8 cellular contexts compared by ENCODE assay signal in the genomic region with DNA sequence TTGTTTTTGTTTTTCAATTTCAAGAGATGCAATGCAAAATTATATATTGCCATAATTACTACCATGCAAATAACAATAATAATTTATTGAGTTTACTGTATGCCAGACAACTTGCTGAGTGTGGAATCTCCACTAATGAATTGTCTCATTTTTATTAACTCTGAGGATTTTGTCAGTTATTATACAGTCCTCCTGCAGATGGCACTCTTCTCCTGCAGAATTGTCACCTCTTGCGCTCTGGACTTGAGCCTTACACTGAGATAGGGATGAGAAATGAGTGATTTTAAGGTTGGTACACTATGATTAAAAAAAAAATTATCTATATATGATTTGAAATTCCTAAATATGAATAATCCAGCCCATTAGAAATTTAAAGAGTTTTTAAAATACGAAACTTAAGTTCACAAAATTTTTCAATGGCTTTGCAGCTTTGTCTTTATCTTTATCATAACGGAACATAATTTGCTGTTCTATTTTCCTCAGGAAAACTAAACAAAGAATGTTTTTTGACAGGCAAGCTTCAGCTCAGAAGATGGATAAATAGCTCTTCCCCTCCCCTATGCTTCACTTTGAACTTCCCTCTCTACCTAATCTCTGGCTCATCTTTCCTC. TPM values are rescaled to one million over a fixed set of nuclear protein-coding genes. Genes with fewer than 3 reads are reported as not detected.
DNase-seq lines count a peak whose midpoint lies in the region; ATAC-seq, FAIRE-seq and TF ChIP-seq lines count a peak whose summit lies in the region.

No MANE protein-coding gene starts in this region.

- TF ChIP-seq CTCF in endodermal cell (conservative IDR thresholded peaks at IDR 0.05) (peak; percentile 92), mucosa of descending colon (IDR thresholded peaks at IDR 0.05) (peak; percentile 47)

- 71 to 93% methylated on average over 2 of the region's 3 CpGs for WGBS in endodermal cell (ENCODE audit: insufficient coverage in 1 of 2, insufficient read length in 1 of 2), 2 experiments

- H3K36me3 Mint-ChIP-seq in T-helper 17 cell (ENCODE audit: low read depth) (peaks cover 5% of the 10 kb centered on the region), endodermal cell (ENCODE audit: low read depth) (no peaks in the 10 kb centered on the region)

- peaks cover 7% of the 10 kb centered on the region for H3K4me1 Mint-ChIP-seq in T-helper 17 cell
- H3K4me1 Mint-ChIP-seq in endodermal cell, result no peaks in the 10 kb centered on the region

- DNase-seq in Right ventricle myocardium inferior (ENCODE audit: missing footprints), result no peak
- no peak for DNase-seq in cardiac septum (ENCODE audit: low spot score)
- DNase-seq in H54 (ENCODE audit: insufficient read length, low spot score), result no peak
- DNase-seq in M059J (ENCODE audit: low read depth), result peak; percentile 38
- no peak for DNase-seq in T-helper 17 cell
- no peak for DNase-seq in endodermal cell
- peak in 1 of 3 donors; percentile 35 for DNase-seq in mucosa of descending colon

- H3K27ac ChIP-seq in endodermal cell (ENCODE audit: low read depth, low read length), result no peak overlapping the region

- no peaks in the 10 kb centered on the region for H3K9me3 Mint-ChIP-seq in endodermal cell

- no peak overlapping the region for H3K4me3 ChIP-seq in endodermal cell (ENCODE audit: low read length)
- no peak overlapping the region for H3K4me3 ChIP-seq in mucosa of descending colon

- peaks cover 22% of the 10 kb centered on the region for H3K27me3 ChIP-seq in endodermal cell (ENCODE audit: control insufficient read depth, insufficient read depth, low read length, poor library complexity, severe bottlenecking)

- H3K36me3 ChIP-seq in endodermal cell (ENCODE audit: control insufficient read depth, insufficient read depth, low read length) (no peaks in the 10 kb centered on the region), mucosa of descending colon (ENCODE audit: low read depth) (no peaks in the 10 kb centered on the region)

- H3K27me3 Mint-ChIP-seq in T-helper 17 cell, result peaks cover 47% of the 10 kb centered on the region
- peaks cover 14% of the 10 kb centered on the region for H3K27me3 Mint-ChIP-seq in endodermal cell (ENCODE audit: insufficient read depth)

- ATAC-seq in Right ventricle myocardium inferior (peak; percentile 62), T-helper 17 cell (peak; percentile 78), mucosa of descending colon (peak; percentile 72), HG03196 (IDR thresholded peaks at IDR 0.05; ENCODE audit: unreplicated experiment) (no peak)

- no peak overlapping the region for H3K4me3 Mint-ChIP-seq in T-helper 17 cell
- no peak overlapping the region for H3K4me3 Mint-ChIP-seq in endodermal cell

- H3K9me3 ChIP-seq in T-helper 17 cell (ENCODE audit: control insufficient read depth, low read length, poor library complexity, severe bottlenecking) (no peaks in the 10 kb centered on the region), endodermal cell (ENCODE audit: control insufficient read depth, low read length) (no peaks in the 10 kb centered on the region), mucosa of descending colon (no peaks in the 10 kb centered on the region)

- no peak for TF ChIP-seq POLR2A in H54 (IDR thresholded peaks at IDR 0.05; ENCODE audit: low read depth, low read length)

- no peak overlapping the region for H3K9ac ChIP-seq in endodermal cell (ENCODE audit: extremely low read depth, low read length, poor library complexity, severe bottlenecking)

- FAIRE-seq in H54 (lab: Jason Lieb, UNC), result peak; percentile 30

- H3K4me1 ChIP-seq in endodermal cell (ENCODE audit: control insufficient read depth, insufficient read depth, low read length) (no peaks in the 10 kb centered on the region), mucosa of descending colon (ENCODE audit: low read depth) (no peaks in the 10 kb centered on the region)

- H3K27ac Mint-ChIP-seq in T-helper 17 cell (no peak overlapping the region), endodermal cell (no peak overlapping the region)

- intact Hi-C loops in Right ventricle myocardium inferior (cut with DNase I), result loop anchor here (5.0 to 10.0 kb wide), 3 partner anchors 625 to 1385 kb away; partner anchors contain the start of gene CFAP299
- intact Hi-C loops in cardiac septum (cut with DNase I), result loop anchor here (2.0 to 10.0 kb wide), 3 partner anchors 1250 to 1383 kb away; partner anchors contain the start of gene CFAP299
- intact Hi-C loops in mucosa of descending colon (cut with DNase I, micrococcal nuclease), result no loop called here

RNA-seq across cellular contexts. Expression of gene PAQR3, which starts 12.7 kb away (rescaled TPM):
- total RNA-seq in Right ventricle myocardium inferior, result 6.9 TPM
- 9.5 TPM for total RNA-seq in cardiac septum
- total RNA-seq in M059J (2014; rRNA removed; shearing (Covaris generic)), result 10.7 and 17.5 TPM in 2 replicates
- 10 to 100 TPM; 25.5 to 29.5 TPM for total RNA-seq in T-helper 17 cell
- 10 to 100 TPM; 31.2 to 37.3 TPM for total RNA-seq in endodermal cell
- polyA plus RNA-seq in endodermal cell (2013, experiment 1 of 2), result 37.0 TPM
- 36.4 TPM for polyA plus RNA-seq in endodermal cell (2013, experiment 2 of 2)
- 10 to 100 TPM; 11.3 to 15.8 (median 14.9) TPM for total RNA-seq in mucosa of descending colon

Comparison
In these comparisons a context has a peak if more than half of its experiments do, and no peak if none do; other contexts are left out.
1. intact Hi-C loops: an anchor here in Right ventricle myocardium inferior (5.0 to 10.0 kb wide) and cardiac septum (2.0 to 10.0 kb wide); none called in mucosa of descending colon.